1 cellular context compared by ENCODE assay signal in the genomic region with DNA sequence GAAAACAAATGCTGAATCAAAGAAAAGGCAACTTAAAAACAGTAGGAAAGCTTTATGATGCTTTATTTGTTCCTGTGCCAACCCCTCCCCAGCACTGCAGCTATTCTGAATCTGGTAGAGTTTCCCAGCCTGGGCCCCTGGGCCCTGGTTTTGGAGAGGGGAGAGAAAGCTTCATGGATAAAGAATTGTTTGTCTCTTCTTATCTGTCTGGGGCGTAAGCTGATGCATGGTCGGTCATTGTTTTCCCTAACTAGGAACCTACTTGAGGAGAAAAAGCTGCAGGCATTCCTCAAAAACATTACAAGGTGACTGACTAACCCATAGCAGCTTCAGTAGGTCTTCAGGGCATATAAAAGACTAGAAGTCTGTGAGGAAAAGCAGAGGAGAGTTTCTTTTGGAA.
A peak's percentile ranks its signal among the peaks of the same experiment; 100 is the strongest.
TF ChIP-seq lines count a peak whose summit lies in the region.

No MANE protein-coding gene starts in this region.

TF ChIP-seq in GM23338, 12 proteins besides CTCF, POLR2A, EP300 and RAD21 (continued from another document):
- TF ChIP-seq, protein P1, sequence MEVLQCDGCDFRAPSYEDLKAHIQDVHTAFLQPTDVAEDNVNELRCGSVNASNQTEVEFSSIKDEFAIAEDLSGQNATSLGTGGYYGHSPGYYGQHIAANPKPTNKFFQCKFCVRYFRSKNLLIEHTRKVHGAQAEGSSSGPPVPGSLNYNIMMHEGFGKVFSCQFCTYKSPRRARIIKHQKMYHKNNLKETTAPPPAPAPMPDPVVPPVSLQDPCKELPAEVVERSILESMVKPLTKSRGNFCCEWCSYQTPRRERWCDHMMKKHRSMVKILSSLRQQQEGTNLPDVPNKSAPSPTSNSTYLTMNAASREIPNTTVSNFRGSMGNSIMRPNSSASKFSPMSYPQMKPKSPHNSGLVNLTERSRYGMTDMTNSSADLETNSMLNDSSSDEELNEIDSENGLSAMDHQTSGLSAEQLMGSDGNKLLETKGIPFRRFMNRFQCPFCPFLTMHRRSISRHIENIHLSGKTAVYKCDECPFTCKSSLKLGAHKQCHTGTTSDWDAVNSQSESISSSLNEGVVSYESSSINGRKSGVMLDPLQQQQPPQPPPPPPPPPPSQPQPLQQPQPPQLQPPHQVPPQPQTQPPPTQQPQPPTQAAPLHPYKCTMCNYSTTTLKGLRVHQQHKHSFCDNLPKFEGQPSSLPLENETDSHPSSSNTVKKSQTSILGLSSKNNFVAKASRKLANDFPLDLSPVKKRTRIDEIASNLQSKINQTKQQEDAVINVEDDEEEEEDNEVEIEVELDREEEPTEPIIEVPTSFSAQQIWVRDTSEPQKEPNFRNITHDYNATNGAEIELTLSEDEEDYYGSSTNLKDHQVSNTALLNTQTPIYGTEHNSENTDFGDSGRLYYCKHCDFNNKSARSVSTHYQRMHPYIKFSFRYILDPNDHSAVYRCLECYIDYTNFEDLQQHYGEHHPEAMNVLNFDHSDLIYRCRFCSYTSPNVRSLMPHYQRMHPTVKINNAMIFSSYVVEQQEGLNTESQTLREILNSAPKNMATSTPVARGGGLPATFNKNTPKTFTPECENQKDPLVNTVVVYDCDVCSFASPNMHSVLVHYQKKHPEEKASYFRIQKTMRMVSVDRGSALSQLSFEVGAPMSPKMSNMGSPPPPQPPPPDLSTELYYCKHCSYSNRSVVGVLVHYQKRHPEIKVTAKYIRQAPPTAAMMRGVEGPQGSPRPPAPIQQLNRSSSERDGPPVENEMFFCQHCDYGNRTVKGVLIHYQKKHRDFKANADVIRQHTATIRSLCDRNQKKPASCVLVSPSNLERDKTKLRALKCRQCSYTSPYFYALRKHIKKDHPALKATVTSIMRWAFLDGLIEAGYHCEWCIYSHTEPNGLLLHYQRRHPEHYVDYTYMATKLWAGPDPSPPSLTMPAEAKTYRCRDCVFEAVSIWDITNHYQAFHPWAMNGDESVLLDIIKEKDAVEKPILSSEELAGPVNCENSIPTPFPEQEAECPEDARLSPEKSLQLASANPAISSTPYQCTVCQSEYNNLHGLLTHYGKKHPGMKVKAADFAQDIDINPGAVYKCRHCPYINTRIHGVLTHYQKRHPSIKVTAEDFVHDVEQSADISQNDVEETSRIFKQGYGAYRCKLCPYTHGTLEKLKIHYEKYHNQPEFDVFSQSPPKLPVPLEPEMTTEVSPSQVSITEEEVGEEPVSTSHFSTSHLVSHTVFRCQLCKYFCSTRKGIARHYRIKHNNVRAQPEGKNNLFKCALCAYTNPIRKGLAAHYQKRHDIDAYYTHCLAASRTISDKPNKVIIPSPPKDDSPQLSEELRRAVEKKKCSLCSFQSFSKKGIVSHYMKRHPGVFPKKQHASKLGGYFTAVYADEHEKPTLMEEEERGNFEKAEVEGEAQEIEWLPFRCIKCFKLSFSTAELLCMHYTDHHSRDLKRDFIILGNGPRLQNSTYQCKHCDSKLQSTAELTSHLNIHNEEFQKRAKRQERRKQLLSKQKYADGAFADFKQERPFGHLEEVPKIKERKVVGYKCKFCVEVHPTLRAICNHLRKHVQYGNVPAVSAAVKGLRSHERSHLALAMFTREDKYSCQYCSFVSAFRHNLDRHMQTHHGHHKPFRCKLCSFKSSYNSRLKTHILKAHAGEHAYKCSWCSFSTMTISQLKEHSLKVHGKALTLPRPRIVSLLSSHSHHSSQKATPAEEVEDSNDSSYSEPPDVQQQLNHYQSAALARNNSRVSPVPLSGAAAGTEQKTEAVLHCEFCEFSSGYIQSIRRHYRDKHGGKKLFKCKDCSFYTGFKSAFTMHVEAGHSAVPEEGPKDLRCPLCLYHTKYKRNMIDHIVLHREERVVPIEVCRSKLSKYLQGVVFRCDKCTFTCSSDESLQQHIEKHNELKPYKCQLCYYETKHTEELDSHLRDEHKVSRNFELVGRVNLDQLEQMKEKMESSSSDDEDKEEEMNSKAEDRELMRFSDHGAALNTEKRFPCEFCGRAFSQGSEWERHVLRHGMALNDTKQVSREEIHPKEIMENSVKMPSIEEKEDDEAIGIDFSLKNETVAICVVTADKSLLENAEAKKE (CRISPR knock-in tag; IDR thresholded peaks at IDR 0.05) = 0 out of 2 replicates have a peak, but pooled peaks have one; percentile 27
TF ChIP-seq in GM23338: peak in this region for 1.
